19 cellular contexts compared by ENCODE assay signal in genomic region chr2:8169443-8169842, GRCh38.
DNase-seq lines count a peak whose midpoint lies in the region; ATAC-seq, FAIRE-seq and TF ChIP-seq lines count a peak whose summit lies in the region.
"Had no signal": no experiment of that assay in that cellular context is flagged by ENCODE, and none has a peak within 500 bp of the region (broad histone marks: within the 10 kb centered on the region; RNA-seq: fewer than 3 reads in every experiment).

No MANE protein-coding gene starts in this region.

- ATAC-seq in pancreas = no peak

- in situ Hi-C loops in brain microvascular endothelial cell (cut with HindIII; ENCODE audit: low pct_ligation_motif_present, low sequenced_read_pairs) = no loop called here

- H3K36me3 ChIP-seq in ACC112 (ENCODE audit: insufficient read depth, low read length) (no peaks in the 10 kb centered on the region), brain microvascular endothelial cell (replicated peaks) (no peaks in the 10 kb centered on the region), pancreas (no peaks in the 10 kb centered on the region), WERI-Rb-1 (no peaks in the 10 kb centered on the region)
- H3K36me3 ChIP-seq: SJSA1, transverse colon had no signal

- peak; percentile 61 for DNase-seq in HS-5 (ENCODE audit: low read depth)
- DNase-seq in brain microvascular endothelial cell = peak; percentile 91
- peak; percentile 77 for DNase-seq in iris pigment epithelial cell (ENCODE audit: low read depth)
- DNase-seq in NCI-H446 (lab: John Stamatoyannopoulos, UW) = no peak
- no peak for DNase-seq in SHP77 treated with DMSO at 0.1 percent for 48 hours (lab: John Stamatoyannopoulos, UW)
- no peak for DNase-seq in pancreas
- no peak for DNase-seq in WERI-Rb-1
- DNase-seq: 8988T; activated CD4-positive, alpha-beta memory T cell treated with anti-CD3 and anti-CD28 coated beads for 36 hours; COR-L47; effector memory CD8-positive, alpha-beta T cell; NCI-H1105 treated with DMSO at 0.1 percent for 48 hours; NCI-H2227 treated with DMSO at 0.1 percent for 48 hours; retina; stimulated activated CD4-positive, alpha-beta T cell treated with anti-CD3 and anti-CD28 coated beads, Interleukin-2, amount 100 ng/mL, for 24 hours; transverse colon had no signal

- H3K27ac ChIP-seq in ACC112 (ENCODE audit: low read depth, low read length) (peak overlapping the region; percentile 94), brain microvascular endothelial cell (peak overlapping the region; percentile 87), pancreas (no peak overlapping the region), WERI-Rb-1 (no peak overlapping the region)
- H3K27ac ChIP-seq: SJSA1, transverse colon had no signal

- WGBS in pancreas, 2 donors = 72 to 76% methylated on average over 3 of the region's 3 CpGs

- intact Hi-C loops in pancreas (cut with DNase I) = no loop called here

- H3K27me3 ChIP-seq in ACC112 (ENCODE audit: insufficient read depth, low read length) (no peaks in the 10 kb centered on the region), brain microvascular endothelial cell (replicated peaks) (no peaks in the 10 kb centered on the region), pancreas (no peaks in the 10 kb centered on the region), WERI-Rb-1 (ENCODE audit: insufficient read depth, low read depth, severe bottlenecking) (no peaks in the 10 kb centered on the region)
- H3K27me3 ChIP-seq: SJSA1, transverse colon had no signal

- no peaks in the 10 kb centered on the region for H3K79me2 ChIP-seq in ACC112 (ENCODE audit: control insufficient read depth, insufficient read depth, low read length, unreplicated experiment)

- peak overlapping the region; percentile 50; the same call in 1 of the 2 replicates for H3K4me3 ChIP-seq in ACC112 (ENCODE audit: low read depth, low read length)
- H3K4me3 ChIP-seq in brain microvascular endothelial cell (ENCODE audit: low read depth, low read length) = no peak overlapping the region
- no peak overlapping the region for H3K4me3 ChIP-seq in pancreas
- H3K4me3 ChIP-seq in WERI-Rb-1 (ENCODE audit: low read depth, low read length) = no peak overlapping the region
- H3K4me3 ChIP-seq: SJSA1, transverse colon had no signal

- FAIRE-seq in pancreas (lab: Jason Lieb, UNC) = no peak
- FAIRE-seq: H54 had no signal

- no peak overlapping the region for H2AFZ ChIP-seq in ACC112 (ENCODE audit: low read length, unreplicated experiment)

- H3K4me1 ChIP-seq in ACC112 (ENCODE audit: control insufficient read depth, insufficient read depth, low read length, unreplicated experiment) = peaks cover 38% of the 10 kb centered on the region
- H3K4me1 ChIP-seq in pancreas = no peaks in the 10 kb centered on the region
- H3K4me1 ChIP-seq: SJSA1, transverse colon had no signal

- H3K9me3 ChIP-seq in pancreas (no peaks in the 10 kb centered on the region), WERI-Rb-1 (ENCODE audit: severe bottlenecking) (no peaks in the 10 kb centered on the region)
- H3K9me3 ChIP-seq: SJSA1, transverse colon had no signal

- TF ChIP-seq CTCF in brain microvascular endothelial cell (IDR thresholded peaks at IDR 0.05; ENCODE audit: low read depth, low read length, missing control alignments) = no peak
- TF ChIP-seq CTCF in pancreas (IDR thresholded peaks at IDR 0.05) = no peak
- no peak for TF ChIP-seq CTCF in WERI-Rb-1 (IDR thresholded peaks at IDR 0.05; ENCODE audit: low read depth, low read length)

Comparison
In these comparisons a context has a peak if more than half of its experiments do, and no peak if none do; other contexts are left out.
1. H3K27ac ChIP-seq: peak in ACC112 (single experiment) and brain microvascular endothelial cell (single experiment); none in pancreas (0 of 4) and WERI-Rb-1 (single experiment).
2. DNase-seq: peak in HS-5 (single experiment), brain microvascular endothelial cell (single experiment) and iris pigment epithelial cell (single experiment); none in NCI-H446 (0 of 2), SHP77 treated with DMSO at 0.1 percent for 48 hours (single experiment), pancreas (0 of 6) and WERI-Rb-1 (single experiment).